1 cellular context compared by ENCODE assay signal in the genomic region with DNA sequence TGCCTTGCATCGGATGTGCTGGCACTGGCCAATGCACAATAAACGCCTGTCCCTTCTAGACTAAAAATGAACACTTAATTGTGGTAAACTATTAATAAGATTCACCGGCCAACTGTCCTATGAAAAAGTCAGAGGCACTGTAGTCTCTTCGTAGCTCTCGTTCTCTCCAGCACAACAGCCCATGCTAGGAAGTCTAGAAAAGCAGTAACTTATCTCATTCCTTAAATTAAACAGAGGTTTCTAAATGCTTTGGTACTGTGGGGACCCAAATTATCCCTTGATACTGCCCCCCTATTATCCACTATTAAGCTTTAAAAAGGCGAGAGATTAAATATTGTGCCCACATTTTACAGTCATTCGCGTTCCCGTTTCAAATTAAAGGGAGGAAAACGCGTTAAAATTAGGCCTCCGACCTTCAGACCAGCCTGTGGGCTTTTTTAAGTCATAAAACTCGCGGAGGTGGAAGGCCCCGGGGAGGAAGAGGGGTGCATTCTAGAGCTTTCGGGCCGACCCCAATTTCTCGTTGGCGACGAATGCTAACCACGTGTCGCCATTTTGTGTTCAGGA.
TF ChIP-seq lines count a peak whose summit lies in the region.

No MANE protein-coding gene starts in this region.

TF ChIP-seq in K562, 482 proteins besides CTCF, POLR2A, EP300 and RAD21 (continued from another document and continues in another):
- TF ChIP-seq, protein P1, sequence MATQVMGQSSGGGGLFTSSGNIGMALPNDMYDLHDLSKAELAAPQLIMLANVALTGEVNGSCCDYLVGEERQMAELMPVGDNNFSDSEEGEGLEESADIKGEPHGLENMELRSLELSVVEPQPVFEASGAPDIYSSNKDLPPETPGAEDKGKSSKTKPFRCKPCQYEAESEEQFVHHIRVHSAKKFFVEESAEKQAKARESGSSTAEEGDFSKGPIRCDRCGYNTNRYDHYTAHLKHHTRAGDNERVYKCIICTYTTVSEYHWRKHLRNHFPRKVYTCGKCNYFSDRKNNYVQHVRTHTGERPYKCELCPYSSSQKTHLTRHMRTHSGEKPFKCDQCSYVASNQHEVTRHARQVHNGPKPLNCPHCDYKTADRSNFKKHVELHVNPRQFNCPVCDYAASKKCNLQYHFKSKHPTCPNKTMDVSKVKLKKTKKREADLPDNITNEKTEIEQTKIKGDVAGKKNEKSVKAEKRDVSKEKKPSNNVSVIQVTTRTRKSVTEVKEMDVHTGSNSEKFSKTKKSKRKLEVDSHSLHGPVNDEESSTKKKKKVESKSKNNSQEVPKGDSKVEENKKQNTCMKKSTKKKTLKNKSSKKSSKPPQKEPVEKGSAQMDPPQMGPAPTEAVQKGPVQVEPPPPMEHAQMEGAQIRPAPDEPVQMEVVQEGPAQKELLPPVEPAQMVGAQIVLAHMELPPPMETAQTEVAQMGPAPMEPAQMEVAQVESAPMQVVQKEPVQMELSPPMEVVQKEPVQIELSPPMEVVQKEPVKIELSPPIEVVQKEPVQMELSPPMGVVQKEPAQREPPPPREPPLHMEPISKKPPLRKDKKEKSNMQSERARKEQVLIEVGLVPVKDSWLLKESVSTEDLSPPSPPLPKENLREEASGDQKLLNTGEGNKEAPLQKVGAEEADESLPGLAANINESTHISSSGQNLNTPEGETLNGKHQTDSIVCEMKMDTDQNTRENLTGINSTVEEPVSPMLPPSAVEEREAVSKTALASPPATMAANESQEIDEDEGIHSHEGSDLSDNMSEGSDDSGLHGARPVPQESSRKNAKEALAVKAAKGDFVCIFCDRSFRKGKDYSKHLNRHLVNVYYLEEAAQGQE (CRISPR knock-in tag; IDR thresholded peaks at IDR 0.05; ENCODE audit: low read depth), result no peak
- TF ChIP-seq NFIX (CRISPR knock-in tag; IDR thresholded peaks at IDR 0.05; ENCODE audit: low read depth), result no peak
- TF ChIP-seq ZNF740 (CRISPR knock-in tag; IDR thresholded peaks at IDR 0.05), result no peak
- peak in 1 of 2 experiments; percentile 90; a peak in 2 of 4 replicates for TF ChIP-seq ZNF740 (tag; IDR thresholded peaks at IDR 0.05)
- no peak for TF ChIP-seq KLF16 (IDR thresholded peaks at IDR 0.05)
- TF ChIP-seq COPS2 (conservative IDR thresholded peaks at IDR 0.05), result no peak
- TF ChIP-seq ELF2 (CRISPR knock-in tag; IDR thresholded peaks at IDR 0.05), result peak; percentile 63; the same call in 1 of the 2 replicates
- TF ChIP-seq CHD1 (IDR thresholded peaks at IDR 0.05; ENCODE audit: low read length), result peak; percentile 65
- TF ChIP-seq FOXA1 (IDR thresholded peaks at IDR 0.05; ENCODE audit: borderline replicate concordance), result no peak
- TF ChIP-seq MEIS2 (IDR thresholded peaks at IDR 0.05; ENCODE audit: partially characterized antibody), result no peak
- no peak for TF ChIP-seq NONO (IDR thresholded peaks at IDR 0.05; ENCODE audit: low read depth in 2 of 2, low read length in 1 of 2)
- TF ChIP-seq HOXB6 (CRISPR knock-in tag; IDR thresholded peaks at IDR 0.05; ENCODE audit: borderline replicate concordance), result no peak
- TF ChIP-seq, protein P2, sequence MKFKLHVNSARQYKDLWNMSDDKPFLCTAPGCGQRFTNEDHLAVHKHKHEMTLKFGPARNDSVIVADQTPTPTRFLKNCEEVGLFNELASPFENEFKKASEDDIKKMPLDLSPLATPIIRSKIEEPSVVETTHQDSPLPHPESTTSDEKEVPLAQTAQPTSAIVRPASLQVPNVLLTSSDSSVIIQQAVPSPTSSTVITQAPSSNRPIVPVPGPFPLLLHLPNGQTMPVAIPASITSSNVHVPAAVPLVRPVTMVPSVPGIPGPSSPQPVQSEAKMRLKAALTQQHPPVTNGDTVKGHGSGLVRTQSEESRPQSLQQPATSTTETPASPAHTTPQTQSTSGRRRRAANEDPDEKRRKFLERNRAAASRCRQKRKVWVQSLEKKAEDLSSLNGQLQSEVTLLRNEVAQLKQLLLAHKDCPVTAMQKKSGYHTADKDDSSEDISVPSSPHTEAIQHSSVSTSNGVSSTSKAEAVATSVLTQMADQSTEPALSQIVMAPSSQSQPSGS (CRISPR knock-in tag; IDR thresholded peaks at IDR 0.05), result no peak
- TF ChIP-seq BCL6 (CRISPR knock-in tag; IDR thresholded peaks at IDR 0.05), result peak; percentile 85; the same call in 1 of the 2 replicates
- no peak for TF ChIP-seq MEF2D (tag; conservative IDR thresholded peaks at IDR 0.05; ENCODE audit: low read depth)
- TF ChIP-seq NFRKB (IDR thresholded peaks at IDR 0.05; ENCODE audit: low read depth), result no peak
- TF ChIP-seq CHCHD3 (CRISPR knock-in tag; IDR thresholded peaks at IDR 0.05), result no peak
- TF ChIP-seq ELF4 (CRISPR knock-in tag; IDR thresholded peaks at IDR 0.05), result no peak
- TF ChIP-seq ZFP36 (IDR thresholded peaks at IDR 0.05; ENCODE audit: low read depth, low read length, partially characterized antibody), result no peak
- TF ChIP-seq ZNF143 (CRISPR knock-in tag; IDR thresholded peaks at IDR 0.05), result no peak
- TF ChIP-seq CTBP1 (IDR thresholded peaks at IDR 0.05; ENCODE audit: borderline replicate concordance), result no peak
- no peak for TF ChIP-seq SRSF3 (IDR thresholded peaks at IDR 0.05; ENCODE audit: insufficient read depth, low read length)
- TF ChIP-seq GTF2A2 (tag; IDR thresholded peaks at IDR 0.05), result peak; percentile 80; the same call in 1 of the 2 replicates
- no peak for TF ChIP-seq C11orf30 (IDR thresholded peaks at IDR 0.05; ENCODE audit: low read depth)
- TF ChIP-seq NR4A1 (CRISPR knock-in tag; IDR thresholded peaks at IDR 0.05), result no peak
- TF ChIP-seq NR4A1 (tag; IDR thresholded peaks at IDR 0.05), result 0 out of 2 replicates have a peak, but pooled peaks have one; percentile 96
- no peak for TF ChIP-seq SLC30A9 (CRISPR knock-in tag; IDR thresholded peaks at IDR 0.05)
- no peak for TF ChIP-seq ZNF134 (CRISPR knock-in tag; conservative IDR thresholded peaks at IDR 0.05)
- peak; percentile 72; the same call in 1 of the 2 replicates for TF ChIP-seq PTTG1 (tag; IDR thresholded peaks at IDR 0.05; ENCODE audit: low read depth)
- TF ChIP-seq ZNF75A (CRISPR knock-in tag; IDR thresholded peaks at IDR 0.05), result no peak
- TF ChIP-seq RCOR1 (IDR thresholded peaks at IDR 0.05; ENCODE audit: borderline replicate concordance in 1 of 2, low read depth in 2 of 2, low read length in 2 of 2), result no peak
- no peak for TF ChIP-seq MBD1 (CRISPR knock-in tag; IDR thresholded peaks at IDR 0.05)
- TF ChIP-seq SMARCA5 (IDR thresholded peaks at IDR 0.05), result no peak
- TF ChIP-seq, protein P3, sequence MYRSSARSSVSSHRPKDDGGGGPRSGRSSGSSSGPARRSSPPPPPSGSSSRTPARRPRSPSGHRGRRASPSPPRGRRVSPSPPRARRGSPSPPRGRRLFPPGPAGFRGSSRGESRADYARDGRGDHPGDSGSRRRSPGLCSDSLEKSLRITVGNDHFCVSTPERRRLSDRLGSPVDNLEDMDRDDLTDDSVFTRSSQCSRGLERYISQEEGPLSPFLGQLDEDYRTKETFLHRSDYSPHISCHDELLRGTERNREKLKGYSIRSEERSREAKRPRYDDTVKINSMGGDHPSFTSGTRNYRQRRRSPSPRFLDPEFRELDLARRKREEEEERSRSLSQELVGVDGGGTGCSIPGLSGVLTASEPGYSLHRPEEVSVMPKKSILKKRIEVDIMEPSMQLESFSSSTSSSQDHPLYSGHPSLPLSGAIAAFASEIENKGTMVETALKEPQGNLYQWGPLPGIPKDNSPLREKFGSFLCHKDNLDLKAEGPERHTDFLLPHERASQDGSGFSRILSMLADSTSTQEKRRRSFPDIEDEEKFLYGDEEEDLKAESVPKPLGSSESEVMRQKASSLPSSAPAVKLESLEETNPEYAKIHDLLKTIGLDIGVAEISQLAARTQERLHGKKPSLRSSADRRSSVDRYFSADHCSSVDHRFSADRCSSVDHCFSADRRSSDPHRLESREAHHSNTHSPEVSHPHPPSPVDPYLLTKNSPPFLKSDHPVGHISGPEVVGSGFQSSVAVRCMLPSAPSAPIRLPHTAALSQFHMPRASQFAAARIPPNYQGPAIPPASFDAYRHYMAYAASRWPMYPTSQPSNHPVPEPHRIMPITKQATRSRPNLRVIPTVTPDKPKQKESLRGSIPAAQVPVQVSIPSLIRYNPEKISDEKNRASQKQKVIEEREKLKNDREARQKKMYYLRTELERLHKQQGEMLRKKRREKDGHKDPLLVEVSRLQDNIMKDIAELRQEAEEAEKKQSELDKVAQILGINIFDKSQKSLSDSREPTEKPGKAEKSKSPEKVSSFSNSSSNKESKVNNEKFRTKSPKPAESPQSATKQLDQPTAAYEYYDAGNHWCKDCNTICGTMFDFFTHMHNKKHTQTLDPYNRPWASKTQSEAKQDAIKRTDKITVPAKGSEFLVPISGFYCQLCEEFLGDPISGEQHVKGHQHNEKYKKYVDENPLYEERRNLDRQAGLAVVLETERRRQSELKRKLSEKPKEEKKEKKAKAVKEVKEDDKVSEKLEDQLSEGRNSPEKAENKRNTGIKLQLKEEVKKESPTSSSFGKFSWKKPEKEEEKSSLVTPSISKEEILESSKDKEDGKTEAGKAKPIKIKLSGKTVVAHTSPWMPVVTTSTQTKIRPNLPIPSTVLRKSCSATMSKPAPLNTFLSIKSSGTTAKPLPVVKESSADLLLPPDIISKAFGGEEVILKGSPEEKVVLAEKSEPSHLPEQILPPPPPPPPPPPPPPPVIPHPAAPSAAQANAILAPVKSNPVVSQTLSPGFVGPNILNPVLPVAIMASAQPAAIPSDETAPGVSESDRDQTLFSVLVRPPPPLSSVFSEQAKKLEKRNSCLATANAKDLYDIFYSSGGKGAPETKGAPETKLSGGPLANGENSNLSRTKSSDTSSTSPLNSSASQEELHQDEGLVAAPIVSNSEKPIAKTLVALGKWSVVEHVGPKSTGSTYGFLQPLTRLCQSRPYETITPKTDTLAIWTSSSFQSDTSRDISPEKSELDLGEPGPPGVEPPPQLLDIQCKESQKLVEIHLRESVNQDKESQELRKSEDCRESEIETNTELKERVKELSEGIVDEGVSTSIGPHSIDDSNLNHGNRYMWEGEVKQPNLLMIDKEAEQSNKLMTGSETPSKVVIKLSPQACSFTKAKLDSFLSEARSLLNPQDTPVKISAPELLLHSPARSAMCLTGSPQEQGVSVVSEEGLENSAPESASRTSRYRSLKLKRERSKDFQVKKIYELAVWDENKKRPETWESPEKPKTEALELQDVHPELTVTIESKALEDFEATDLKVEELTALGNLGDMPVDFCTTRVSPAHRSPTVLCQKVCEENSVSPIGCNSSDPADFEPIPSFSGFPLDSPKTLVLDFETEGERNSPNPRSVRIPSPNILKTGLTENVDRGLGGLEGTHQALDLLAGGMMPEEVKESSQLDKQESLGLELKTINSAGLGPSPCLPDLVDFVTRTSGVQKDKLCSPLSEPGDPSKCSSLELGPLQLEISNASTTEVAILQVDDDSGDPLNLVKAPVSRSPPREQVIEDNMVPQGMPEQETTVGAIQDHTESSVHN (IDR thresholded peaks at IDR 0.05; ENCODE audit: borderline replicate concordance in 1 of 2, low read depth in 1 of 2), result no peak
- no peak for TF ChIP-seq ZNF561 (CRISPR knock-in tag; conservative IDR thresholded peaks at IDR 0.05)
- peak; percentile 61; the same call in 1 of the 2 replicates for TF ChIP-seq HINFP (tag; conservative IDR thresholded peaks at IDR 0.05; ENCODE audit: low read depth)
- TF ChIP-seq RBM17 (IDR thresholded peaks at IDR 0.05; ENCODE audit: borderline replicate concordance, low read depth, low read length), result no peak
- peak; percentile 82 for TF ChIP-seq HIVEP1 (CRISPR knock-in tag; IDR thresholded peaks at IDR 0.05)
- no peak for TF ChIP-seq MAFG (tag; conservative IDR thresholded peaks at IDR 0.05)
- no peak; the same call in 1 of the 2 replicates for TF ChIP-seq FOXM1 (IDR thresholded peaks at IDR 0.05; ENCODE audit: low read depth)
- no peak for TF ChIP-seq FOXM1 (CRISPR knock-in tag; IDR thresholded peaks at IDR 0.05; ENCODE audit: low read depth)
- no peak for TF ChIP-seq PHF8 (IDR thresholded peaks at IDR 0.05; ENCODE audit: borderline replicate concordance, low read length)
- TF ChIP-seq, protein P4, sequence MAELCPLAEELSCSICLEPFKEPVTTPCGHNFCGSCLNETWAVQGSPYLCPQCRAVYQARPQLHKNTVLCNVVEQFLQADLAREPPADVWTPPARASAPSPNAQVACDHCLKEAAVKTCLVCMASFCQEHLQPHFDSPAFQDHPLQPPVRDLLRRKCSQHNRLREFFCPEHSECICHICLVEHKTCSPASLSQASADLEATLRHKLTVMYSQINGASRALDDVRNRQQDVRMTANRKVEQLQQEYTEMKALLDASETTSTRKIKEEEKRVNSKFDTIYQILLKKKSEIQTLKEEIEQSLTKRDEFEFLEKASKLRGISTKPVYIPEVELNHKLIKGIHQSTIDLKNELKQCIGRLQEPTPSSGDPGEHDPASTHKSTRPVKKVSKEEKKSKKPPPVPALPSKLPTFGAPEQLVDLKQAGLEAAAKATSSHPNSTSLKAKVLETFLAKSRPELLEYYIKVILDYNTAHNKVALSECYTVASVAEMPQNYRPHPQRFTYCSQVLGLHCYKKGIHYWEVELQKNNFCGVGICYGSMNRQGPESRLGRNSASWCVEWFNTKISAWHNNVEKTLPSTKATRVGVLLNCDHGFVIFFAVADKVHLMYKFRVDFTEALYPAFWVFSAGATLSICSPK (IDR thresholded peaks at IDR 0.05; ENCODE audit: borderline replicate concordance), result no peak
- TF ChIP-seq XRCC4 (IDR thresholded peaks at IDR 0.05; ENCODE audit: extremely low read depth, insufficient read depth, insufficient read length), result no peak
- TF ChIP-seq ZNF699 (CRISPR knock-in tag; IDR thresholded peaks at IDR 0.05; ENCODE audit: insufficient replicate concordance), result no peak
